In the genomic region with DNA sequence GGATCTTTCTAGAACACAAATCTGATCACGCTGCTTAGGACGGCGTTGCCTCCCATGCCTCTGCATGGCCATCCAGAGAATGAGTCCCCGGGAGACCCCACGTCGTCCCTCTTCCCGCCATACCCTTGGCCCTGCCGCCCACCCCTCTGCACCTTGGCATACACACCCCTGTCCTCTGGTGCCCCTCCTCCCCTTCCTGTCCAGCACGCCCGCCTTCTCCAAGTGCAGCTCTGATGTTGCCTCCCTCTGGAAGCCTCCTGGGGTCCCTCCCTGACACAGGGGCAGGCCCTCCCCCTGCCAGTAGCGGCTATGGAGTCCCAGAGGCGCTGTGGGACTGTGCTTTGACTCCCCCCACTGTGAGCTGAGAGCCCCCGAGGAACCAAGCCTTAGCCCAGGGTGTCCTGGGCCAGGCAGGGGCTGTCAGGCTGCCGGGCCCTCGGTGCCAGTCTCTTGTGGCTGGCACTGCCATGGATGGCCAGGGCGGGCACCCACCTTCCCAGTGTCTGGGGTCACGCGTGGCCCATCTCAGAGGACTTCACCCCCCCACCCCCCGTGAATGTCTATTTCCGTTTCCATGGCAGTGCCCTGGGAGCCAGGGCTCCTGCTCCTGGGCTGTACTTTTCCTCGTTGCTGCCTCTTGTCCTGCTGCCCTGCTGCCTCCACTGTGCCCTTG, we compare ENCODE assay signal across 1 cellular context.
TF ChIP-seq lines count a peak whose summit lies in the region.

No MANE protein-coding gene starts in this region.

TF ChIP-seq in IMR-90, 13 proteins besides CTCF, POLR2A, EP300 and RAD21:
- TF ChIP-seq CHD1 (IDR thresholded peaks at IDR 0.05; ENCODE audit: low read depth, low read length), result no peak
